ENCODE assay signal across 11 cellular contexts in the genomic region with DNA sequence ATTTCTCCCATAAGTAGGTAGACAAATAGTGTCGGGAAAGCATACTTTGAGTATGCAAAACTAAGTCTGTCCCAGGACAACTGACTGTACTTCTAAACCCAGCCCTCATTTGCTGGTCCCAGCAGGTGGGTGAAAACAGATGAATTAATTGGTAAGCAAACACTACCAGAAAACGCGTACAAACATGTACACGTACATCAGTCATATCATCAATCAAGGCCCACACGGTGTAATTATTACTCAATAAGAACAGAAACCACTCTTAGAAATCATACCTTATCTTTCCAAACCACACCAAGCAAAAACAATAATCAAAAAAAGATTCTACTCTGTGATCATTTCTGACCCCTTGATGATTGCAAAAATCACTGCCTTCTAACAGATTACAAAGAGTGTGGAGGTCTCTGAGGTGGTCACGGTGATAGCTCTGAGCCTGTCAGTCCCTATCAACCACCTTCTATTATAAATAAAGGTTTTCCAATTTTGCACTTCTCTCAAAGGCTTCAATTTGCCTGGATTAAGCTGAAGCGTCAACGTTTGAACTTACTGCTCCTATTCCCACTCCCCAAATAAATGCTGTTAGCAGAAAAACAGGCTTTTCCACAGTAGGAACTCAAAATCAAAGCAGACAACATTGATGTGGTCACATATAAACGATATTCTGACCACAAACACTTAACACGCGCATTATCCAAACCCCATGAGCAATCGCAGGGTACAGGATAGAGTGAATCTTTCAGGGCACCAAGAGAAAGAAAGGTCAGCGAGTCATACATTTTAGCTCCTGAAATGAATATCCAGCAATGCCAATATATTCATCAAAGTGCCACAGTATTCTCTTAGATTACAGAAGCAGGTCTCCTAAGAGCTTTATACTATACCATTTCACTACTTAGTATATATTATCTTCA.
DNase-seq lines count a peak whose midpoint lies in the region; ATAC-seq and TF ChIP-seq lines count a peak whose summit lies in the region.
"Had no signal": no experiment of that assay in that cellular context is flagged by ENCODE, and none has a peak within 500 bp of the region (broad histone marks: within the 10 kb centered on the region; RNA-seq: fewer than 3 reads in every experiment).

No MANE protein-coding gene starts in this region.

- 83 to 87% methylated on average over 13 of the region's 13 CpGs for WGBS in upper lobe of left lung, 2 donors

- ATAC-seq in upper lobe of left lung (ENCODE audit: low FRiP score in 2 of 2), result no peak
- ATAC-seq in GM19324 (IDR thresholded peaks at IDR 0.05; ENCODE audit: low FRiP score, unreplicated experiment), result no peak

- TF ChIP-seq EP300 in upper lobe of left lung (IDR thresholded peaks at IDR 0.05), result no peak

- DNase-seq in COLO829 (ENCODE audit: low spot score), result peak; percentile 11
- DNase-seq in HT1080 (ENCODE audit: low read depth), result peak; percentile 66
- peak; percentile 38 for DNase-seq in SK-MEL-5 (ENCODE audit: low read depth, low spot score)
- peak; percentile 52 for DNase-seq in fibroblast of peridontal ligament (ENCODE audit: extremely low read depth)
- DNase-seq in upper lobe of left lung, result no peak
- no peak for DNase-seq in OCI-M2 (lab: John Stamatoyannopoulos, UW; ENCODE audit: unreplicated experiment)
- no peak for DNase-seq in NCI-H2107 treated with DMSO at 0.1 percent for 48 hours (lab: John Stamatoyannopoulos, UW; ENCODE audit: unreplicated experiment)
- DNase-seq: hippocampal formation, T-helper 9 cell had no signal

- TF ChIP-seq POLR2A in upper lobe of left lung (IDR thresholded peaks at IDR 0.05), result no peak

- H3K27me3 ChIP-seq in upper lobe of left lung, result no peaks in the 10 kb centered on the region
- H3K27me3 ChIP-seq: BLaER1 treated with 17β-estradiol and CSF1 and Interleukin-3, amounts not matched to agents 10 nM and 100 nM had no signal

- H3K36me3 ChIP-seq in upper lobe of left lung, result no peaks in the 10 kb centered on the region
- H3K36me3 ChIP-seq: BLaER1 treated with 17β-estradiol and CSF1 and Interleukin-3, amounts not matched to agents 10 nM and 100 nM had no signal

- H3K4me1 ChIP-seq in upper lobe of left lung, result peaks cover 0 to 6% (median 2%) of the 10 kb centered on the region in 4 donors

- H3K27ac ChIP-seq in upper lobe of left lung, result no peak overlapping the region
- H3K27ac ChIP-seq: BLaER1 treated with 17β-estradiol and CSF1 and Interleukin-3, amounts not matched to agents 10 nM and 100 nM had no signal

- no peak for TF ChIP-seq CTCF in upper lobe of left lung (IDR thresholded peaks at IDR 0.05)

- no peak overlapping the region for H3K4me3 ChIP-seq in upper lobe of left lung
- H3K4me3 ChIP-seq: BLaER1 treated with 17β-estradiol and CSF1 and Interleukin-3, amounts not matched to agents 10 nM and 100 nM had no signal

- no peaks in the 10 kb centered on the region for H3K9me3 ChIP-seq in upper lobe of left lung
- H3K9me3 ChIP-seq: BLaER1 treated with 17β-estradiol and CSF1 and Interleukin-3, amounts not matched to agents 10 nM and 100 nM had no signal

- in situ Hi-C loops in SK-MEL-5 (cut with HindIII; ENCODE audit: low pct_unique_long_range_greater_than_20kb, low sequenced_read_pairs), result no loop called here

Comparison
In these comparisons a context has a peak if more than half of its experiments do, and no peak if none do; other contexts are left out.
1. DNase-seq: peak in COLO829 (single experiment), HT1080 (single experiment), SK-MEL-5 (single experiment) and fibroblast of peridontal ligament (single experiment); none in upper lobe of left lung (0 of 2), OCI-M2 (single experiment) and NCI-H2107 treated with DMSO at 0.1 percent for 48 hours (single experiment).